ENCODE assay signal across 8 cellular contexts in the genomic region with DNA sequence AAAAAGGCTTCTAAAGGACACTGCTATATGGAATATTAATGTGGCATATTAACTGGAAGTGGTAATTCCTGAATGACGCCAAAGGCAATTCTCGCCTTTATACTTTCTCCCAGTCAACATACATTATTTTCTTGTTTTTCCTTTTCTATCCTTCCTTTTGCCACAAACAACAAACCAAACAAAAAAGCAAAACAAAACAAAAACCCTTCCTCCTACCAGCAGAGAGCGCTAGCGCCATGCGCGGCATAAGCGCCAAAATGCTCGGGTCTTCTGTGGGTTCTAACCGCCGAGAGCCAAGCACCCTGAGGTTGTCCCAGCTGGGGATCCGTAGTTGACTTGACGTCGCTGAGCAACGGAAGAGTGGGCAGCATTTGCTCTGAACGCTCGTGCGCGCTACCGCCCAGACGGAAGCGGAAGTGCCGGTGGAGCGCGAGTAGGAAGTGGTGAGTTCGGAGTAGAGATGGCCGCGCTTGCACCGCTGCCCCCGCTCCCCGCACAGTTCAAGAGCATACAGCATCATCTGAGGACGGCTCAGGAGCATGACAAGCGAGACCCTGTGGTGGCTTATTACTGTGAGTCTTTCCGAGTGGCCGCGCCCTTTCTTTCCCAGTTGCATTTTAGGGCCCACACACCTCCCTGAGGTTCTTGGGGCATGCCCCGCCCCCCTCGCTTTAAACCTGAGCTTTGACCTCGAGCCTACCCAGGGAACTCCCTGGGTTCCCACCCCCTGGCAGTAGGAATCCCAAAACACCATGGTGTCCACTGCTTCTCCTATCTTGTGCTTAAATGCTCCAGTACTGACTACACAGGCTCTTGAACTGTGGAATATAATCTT. TPM values are rescaled to one million over a fixed set of nuclear protein-coding genes. Genes with fewer than 3 reads are reported as not detected.
DNase-seq lines count a peak whose midpoint lies in the region; TF ChIP-seq lines count a peak whose summit lies in the region.

A gene (minus strand): TSS at position 295 of the 835 bp plus-strand sequence. CDS start 58,464 bp downstream, outside the sequence.
A gene with protein sequence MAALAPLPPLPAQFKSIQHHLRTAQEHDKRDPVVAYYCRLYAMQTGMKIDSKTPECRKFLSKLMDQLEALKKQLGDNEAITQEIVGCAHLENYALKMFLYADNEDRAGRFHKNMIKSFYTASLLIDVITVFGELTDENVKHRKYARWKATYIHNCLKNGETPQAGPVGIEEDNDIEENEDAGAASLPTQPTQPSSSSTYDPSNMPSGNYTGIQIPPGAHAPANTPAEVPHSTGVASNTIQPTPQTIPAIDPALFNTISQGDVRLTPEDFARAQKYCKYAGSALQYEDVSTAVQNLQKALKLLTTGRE (plus strand): TSS at position 436 of the 835 bp plus-strand sequence. CDS start 25 bp downstream, at position 461.

- H3K4me1 ChIP-seq in H9 (ENCODE audit: insufficient read depth, low read length) (no peaks in the 10 kb centered on the region), neural progenitor cell (peaks cover 8% of the 10 kb centered on the region)

- no peak within 1 kb of the TSS for H3K14ac ChIP-seq in H9 (ENCODE audit: insufficient read depth, low read length)

- no peaks in the 10 kb centered on the region for H3K9me3 Mint-ChIP-seq in H9
- H3K9me3 Mint-ChIP-seq in neural progenitor cell, result no peaks in the 10 kb centered on the region

- DNase-seq in GDM1 (lab: John Stamatoyannopoulos, UW) (peak; percentile 96), H9 (peak; percentile 99), M059J (ENCODE audit: low read depth) (peak; percentile 100), SHP77 (lab: John Stamatoyannopoulos, UW) (peak; percentile 98 to 99), activated gamma-delta T cell treated with Interleukin-2 at 50 U/mL for 16 hours (peak; percentile 94), foreskin fibroblast (peak; percentile 99 to 100), neural progenitor cell (ENCODE audit: low spot score) (peak; percentile 96), stromal cell of bone marrow (ENCODE audit: low read depth) (peak; percentile 99)

- no peak within 1 kb of the TSS for H3K23ac ChIP-seq in H9 (ENCODE audit: insufficient read length, low read depth, low read length)

- H3T11ph ChIP-seq in H9 (ENCODE audit: low read length), result no peak within 1 kb of the TSS

- H3K4ac ChIP-seq in H9 (ENCODE audit: low read depth, low read length), result no peak within 1 kb of the TSS

- peak; percentile 91 for TF ChIP-seq CTCF in H9 (conservative IDR thresholded peaks at IDR 0.05)
- TF ChIP-seq CTCF in foreskin fibroblast (IDR thresholded peaks at IDR 0.05; ENCODE audit: low read depth, low read length), result peak; percentile 87
- TF ChIP-seq CTCF in neural progenitor cell (IDR thresholded peaks at IDR 0.05), result peak; percentile 88

- H3K56ac ChIP-seq in H9 (ENCODE audit: insufficient read length, low read depth, low read length), result no peak within 1 kb of the TSS

- H3K4me3 Mint-ChIP-seq in H9 (peak within 1 kb of the TSS; percentile 93 to 95), neural progenitor cell (peak within 1 kb of the TSS; percentile 96)

- peaks cover 31 to 34% of the 10 kb centered on the region in 2 experiments for H3K4me1 Mint-ChIP-seq in H9
- H3K4me1 Mint-ChIP-seq in neural progenitor cell, result peaks cover 25% of the 10 kb centered on the region

- H3K27me3 Mint-ChIP-seq in H9 (ENCODE audit: low read depth) (no peaks in the 10 kb centered on the region; the same call in 1 of the 2 replicates), neural progenitor cell (ENCODE audit: insufficient read depth, low read depth) (no peaks in the 10 kb centered on the region)

- H4K5ac ChIP-seq in H9 (ENCODE audit: insufficient read length, low read depth, low read length), result no peak within 1 kb of the TSS

- H3K9ac ChIP-seq in H9 (ENCODE audit: extremely low read depth, insufficient read length, low read length) (peak within 1 kb of the TSS; percentile 72), neural progenitor cell (peak within 1 kb of the TSS; percentile 60)

- no peak within 1 kb of the TSS for H4K8ac ChIP-seq in H9 (replicated peaks; ENCODE audit: insufficient read length, low read depth, low read length)

- H2AK5ac ChIP-seq in H9 (ENCODE audit: insufficient read length, low read length), result no peak within 1 kb of the TSS

- no peak within 1 kb of the TSS for H2BK12ac ChIP-seq in H9 (ENCODE audit: insufficient read length, low read depth, low read length)

- H2AFZ ChIP-seq in H9 (ENCODE audit: low read length) (peak within 1 kb of the TSS; percentile 75), neural progenitor cell (replicated peaks) (peak within 1 kb of the TSS; percentile 93)

- no peak within 1 kb of the TSS for H2BK15ac ChIP-seq in H9 (ENCODE audit: low read depth, low read length)

- H4K91ac ChIP-seq in H9 (ENCODE audit: insufficient read length, low read depth, low read length), result no peak within 1 kb of the TSS

- H3K9me3 ChIP-seq in H9 (ENCODE audit: control insufficient read depth, low read depth, low read length) (no peaks in the 10 kb centered on the region), neural progenitor cell (ENCODE audit: low read depth) (no peaks in the 10 kb centered on the region)

- H3K36me3 Mint-ChIP-seq in H9 (ENCODE audit: insufficient read depth in 1 of 3, low read depth in 3 of 3) (peaks cover 2 to 9% (median 9%) of the 10 kb centered on the region in 3 experiments; a peak in 5 of 7 replicates), neural progenitor cell (peaks cover 3% of the 10 kb centered on the region)

- H3K79me1 ChIP-seq in H9 (ENCODE audit: insufficient read depth, low read depth, low read length, poor library complexity, severe bottlenecking), result no peaks in the 10 kb centered on the region

- H3K79me2 ChIP-seq in H9 (ENCODE audit: insufficient read depth, low read length) (peaks cover 19% of the 10 kb centered on the region; the same call in 1 of the 2 replicates), neural progenitor cell (ENCODE audit: low read depth) (peaks cover 51% of the 10 kb centered on the region)

- H3K27ac ChIP-seq in H9 (ENCODE audit: insufficient read length, low read depth, low read length), result no peak within 1 kb of the TSS
- H3K27ac ChIP-seq in neural progenitor cell, result no peak within 1 kb of the TSS

- no peak within 1 kb of the TSS for H3K18ac ChIP-seq in H9 (ENCODE audit: insufficient read length, low read depth, low read length)

- no peak within 1 kb of the TSS for H2BK20ac ChIP-seq in H9 (ENCODE audit: low read depth, low read length, poor library complexity, severe bottlenecking)

- no peak within 1 kb of the TSS for H2BK5ac ChIP-seq in H9 (ENCODE audit: insufficient read length, low read length)

- H4K20me1 ChIP-seq in H9 (ENCODE audit: control insufficient read depth, insufficient read depth, insufficient read length), result no peaks in the 10 kb centered on the region
- H4K20me1 ChIP-seq in neural progenitor cell (ENCODE audit: low read depth), result peaks cover 23% of the 10 kb centered on the region

- H3K27ac Mint-ChIP-seq in H9 (peak within 1 kb of the TSS; percentile 44 to 95 (median 79); a peak in 6 of 7 replicates), neural progenitor cell (peak within 1 kb of the TSS; percentile 94)

- H2BK120ac ChIP-seq in H9 (ENCODE audit: low read depth, low read length, poor library complexity, severe bottlenecking), result no peak within 1 kb of the TSS

- H3K23me2 ChIP-seq in H9 (ENCODE audit: insufficient read length, low read depth, low read length, poor library complexity, severe bottlenecking), result no peaks in the 10 kb centered on the region

- H3K27me3 ChIP-seq in H9 (ENCODE audit: insufficient read depth, low read length), result no peaks in the 10 kb centered on the region
- H3K27me3 ChIP-seq in neural progenitor cell, result no peaks in the 10 kb centered on the region

- no CpG with 5 or more reads among the region's 38 CpGs for WGBS in H9 (ENCODE audit: extremely low coverage, insufficient read length, low lambda C conversion rate)

- H3F3A ChIP-seq in neural progenitor cell (ENCODE audit: low read depth), result no peaks in the 10 kb centered on the region

- H3K4me2 ChIP-seq in H9 (ENCODE audit: insufficient read depth, insufficient read length, low read length) (peak within 1 kb of the TSS; percentile 73), neural progenitor cell (peak within 1 kb of the TSS; percentile 84)

- peak within 1 kb of the TSS; percentile 87 to 95 for H3K4me3 ChIP-seq in foreskin fibroblast (ENCODE audit: low read depth in 1 of 2, low read length in 2 of 2)
- H3K4me3 ChIP-seq in neural progenitor cell, result peak within 1 kb of the TSS; percentile 78

- H3K36me3 ChIP-seq in neural progenitor cell, result no peaks in the 10 kb centered on the region

RNA-seq across cellular contexts. Expression of the first gene that starts in this region (rescaled TPM):
- not detected in 2 replicates for total RNA-seq in H9 (2021)
- total RNA-seq in M059J (2014; rRNA removed; shearing (Covaris generic)), result 0.30 TPM in 1 of 2 replicates, not detected in the other
- 0.09 TPM in 1 of 2 replicates, not detected in the other for total RNA-seq in neural progenitor cell (ENCODE audit: low replicate concordance)

RNA-seq across cellular contexts. Expression of the second gene that starts in this region (rescaled TPM):
- total RNA-seq in H9 (2021), result 62.4 and 63.1 TPM in 2 replicates
- total RNA-seq in M059J (2014; rRNA removed; shearing (Covaris generic)), result 133 and 178 TPM in 2 replicates
- 69.2 and 92.6 TPM in 2 replicates for total RNA-seq in neural progenitor cell (ENCODE audit: low replicate concordance)
